Comparison of ENCODE assay signal across 1 cellular context in the genomic region with DNA sequence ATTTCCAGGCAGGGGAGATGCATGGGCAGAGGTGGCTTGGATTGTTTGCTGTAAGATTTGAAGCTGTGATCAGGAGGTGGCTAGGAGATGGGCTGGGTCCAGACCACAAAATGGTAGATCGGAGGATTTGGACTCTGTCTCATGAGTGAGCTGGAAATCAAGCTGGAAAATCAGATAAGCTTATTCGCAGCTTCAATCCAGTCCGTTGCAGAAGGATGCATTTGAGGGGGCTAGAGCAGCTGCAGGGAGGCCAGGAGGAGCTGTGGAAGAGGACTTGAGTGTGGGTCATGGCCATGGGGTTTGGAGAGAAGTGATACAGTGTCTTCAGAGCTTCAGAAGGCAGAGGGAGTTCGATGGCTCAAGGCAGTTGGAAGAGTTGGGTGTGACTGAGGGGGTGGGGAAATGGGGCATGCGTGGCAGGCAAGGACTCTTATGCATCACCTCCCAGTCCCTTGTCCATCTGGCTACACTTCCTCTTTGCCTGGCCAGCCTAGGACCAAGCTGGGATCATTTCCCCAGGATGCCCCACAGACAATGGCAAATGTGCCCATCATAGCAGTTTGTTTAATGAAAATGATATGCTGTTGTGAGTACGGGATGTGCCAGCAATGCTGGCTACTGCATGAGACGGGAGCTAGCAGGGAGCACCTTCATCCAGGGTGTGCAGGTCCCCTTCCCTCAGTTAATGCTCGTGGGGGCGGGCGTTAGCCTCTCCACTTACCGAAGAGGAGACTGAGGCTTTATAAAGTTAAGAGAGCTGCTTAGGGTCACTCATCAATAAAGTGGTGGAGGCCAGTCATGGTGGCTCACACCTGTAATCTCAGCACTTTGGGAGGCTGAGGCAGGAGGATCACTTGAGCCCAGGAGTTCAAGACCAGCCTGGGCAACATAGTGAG.
A peak's percentile ranks its signal among the peaks of the same experiment; 100 is the strongest.
TF ChIP-seq lines count a peak whose summit lies in the region.

No MANE protein-coding gene starts in this region.

TF ChIP-seq in GM12878, 131 proteins besides CTCF, POLR2A, EP300 and RAD21:
- TF ChIP-seq IRF4 (IDR thresholded peaks at IDR 0.05; ENCODE audit: low read depth, low read length) (no peak), NFYA (IDR thresholded peaks at IDR 0.05; ENCODE audit: borderline replicate concordance, low read depth, low read length) (no peak), STAT3 (IDR thresholded peaks at IDR 0.05; ENCODE audit: low read depth, low read length) (no peak), CEBPB (IDR thresholded peaks at IDR 0.05; ENCODE audit: borderline replicate concordance in 1 of 2, low read depth in 2 of 2, low read length in 2 of 2) (no peak), POLR2AphosphoS2 (IDR thresholded peaks at IDR 0.05; ENCODE audit: low read depth, low read length) (peak; percentile 55; the same call in 1 of the 2 replicates), FOXM1 (IDR thresholded peaks at IDR 0.05; ENCODE audit: low read depth, low read length) (no peak)
- TF ChIP-seq, protein P1, sequence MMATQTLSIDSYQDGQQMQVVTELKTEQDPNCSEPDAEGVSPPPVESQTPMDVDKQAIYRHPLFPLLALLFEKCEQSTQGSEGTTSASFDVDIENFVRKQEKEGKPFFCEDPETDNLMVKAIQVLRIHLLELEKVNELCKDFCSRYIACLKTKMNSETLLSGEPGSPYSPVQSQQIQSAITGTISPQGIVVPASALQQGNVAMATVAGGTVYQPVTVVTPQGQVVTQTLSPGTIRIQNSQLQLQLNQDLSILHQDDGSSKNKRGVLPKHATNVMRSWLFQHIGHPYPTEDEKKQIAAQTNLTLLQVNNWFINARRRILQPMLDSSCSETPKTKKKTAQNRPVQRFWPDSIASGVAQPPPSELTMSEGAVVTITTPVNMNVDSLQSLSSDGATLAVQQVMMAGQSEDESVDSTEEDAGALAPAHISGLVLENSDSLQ (IDR thresholded peaks at IDR 0.05), result no peak
